ENCODE assay signal across 8 cellular contexts in genomic region chr7:120337308-120337907, GRCh38.
DNase-seq lines count a peak whose midpoint lies in the region; ATAC-seq and TF ChIP-seq lines count a peak whose summit lies in the region.

No MANE protein-coding gene starts in this region.

- H3K4me1 ChIP-seq in breast epithelium: no peaks in the 10 kb centered on the region

- H3K27ac ChIP-seq in breast epithelium: no peak overlapping the region

- H3K4me3 ChIP-seq in breast epithelium: no peak overlapping the region

- no TSS peak for BruUV-seq in MCF 10A (replicated peaks; lab: Mats Ljungman, UMichigan)

- no peaks in the 10 kb centered on the region for H3K36me3 Mint-ChIP-seq in MCF 10A (ENCODE audit: insufficient read depth, unreplicated experiment)

- no peaks in the 10 kb centered on the region for H3K36me3 ChIP-seq in breast epithelium

- no peak overlapping the region for H3K4me3 Mint-ChIP-seq in MCF 10A (ENCODE audit: unreplicated experiment)

- no peaks in the 10 kb centered on the region for H3K9me3 ChIP-seq in breast epithelium

- no peak overlapping the region for H3K27ac Mint-ChIP-seq in MCF 10A (ENCODE audit: low read depth, unreplicated experiment)

- ATAC-seq in HG03039 (IDR thresholded peaks at IDR 0.05; ENCODE audit: unreplicated experiment) (peak; percentile 85), left lobe of liver (peak; percentile 68)

- TF ChIP-seq CTCF in MCF 10A (IDR thresholded peaks at IDR 0.05; ENCODE audit: unreplicated experiment) (peak; percentile 47), breast epithelium (IDR thresholded peaks at IDR 0.05) (peak in 1 of 3 donors; percentile 19)

- H3K27me3 ChIP-seq in breast epithelium: no peaks in the 10 kb centered on the region

- H3K27me3 Mint-ChIP-seq in MCF 10A (ENCODE audit: insufficient read depth, unreplicated experiment): peaks cover 24% of the 10 kb centered on the region

- H3K9me3 Mint-ChIP-seq in MCF 10A (ENCODE audit: unreplicated experiment): no peaks in the 10 kb centered on the region

- POLR2A ChIA-PET in MCF 10A (lab: Yijun Ruan, JAX): no interaction called here

- no peak for TF ChIP-seq POLR2A in breast epithelium (IDR thresholded peaks at IDR 0.05)

- intact Hi-C loops in MCF 10A (cut with micrococcal nuclease): loop anchor here (10.0 kb wide), 1 partner anchor 217 kb away; no protein-coding TSS in a partner anchor
- intact Hi-C loops in breast epithelium (cut with DNase I; ENCODE audit: low total_unique reads): no loop called here

- H3K4me1 Mint-ChIP-seq in MCF 10A (ENCODE audit: insufficient read depth, unreplicated experiment): no peaks in the 10 kb centered on the region

- CTCF ChIA-PET in MCF 10A (lab: Yijun Ruan, JAX): interaction anchor here (0.6 to 1.2 kb wide), 6 partner anchors 8 to 200 kb away, joined by 3 to 5 read pairs (median 3); no protein-coding TSS in a partner anchor

- peak; percentile 37 for DNase-seq in MCF 10A (ENCODE audit: unreplicated experiment)
- no peak for DNase-seq in breast epithelium (ENCODE audit: low spot score in 2 of 2)
- peak; percentile 32 for DNase-seq in RPMI8226
- DNase-seq in left lobe of liver (ENCODE audit: low spot score): no peak
- DNase-seq in NCI-H345 (lab: John Stamatoyannopoulos, UW): no peak
- DNase-seq in activated T-cell treated with anti-CD3 and anti-CD28 coated beads for 4 hours: no peak
- no peak for DNase-seq in NCI-H146 (lab: John Stamatoyannopoulos, UW)

Comparison
In these comparisons a context has a peak if more than half of its experiments do, and no peak if none do; other contexts are left out.
1. DNase-seq: peak in MCF 10A (single experiment) and RPMI8226 (single experiment); none in breast epithelium (0 of 2), left lobe of liver (single experiment), NCI-H345 (single experiment), activated T-cell treated with anti-CD3 and anti-CD28 coated beads for 4 hours (single experiment) and NCI-H146 (single experiment).